ENCODE assay signal across 11 cellular contexts in genomic region chr10:49393301-49393700, GRCh38. TPM values are rescaled to one million over a fixed set of nuclear protein-coding genes. Genes with fewer than 3 reads are reported as not detected.
"Had no signal": no experiment of that assay in that cellular context is flagged by ENCODE, and none has a peak within 500 bp of the region (broad histone marks: within the 10 kb centered on the region; RNA-seq: fewer than 3 reads in every experiment).

No MANE protein-coding gene starts in this region.

- H3K27ac ChIP-seq: GM23248, HL-60 had no signal

- H3K9ac ChIP-seq: GM23248 had no signal

- ATAC-seq: HCT116 had no signal

- DNase-seq: GM23248, GOT3, HFFc6, KG1 had no signal

- H3K4me1 ChIP-seq: HAP-1 had no signal

- H3K36me3 ChIP-seq: HAP-1 had no signal

- H3K9me3 ChIP-seq: HAP-1 had no signal

- H2AFZ ChIP-seq: GM23248 had no signal

- H3K4me3 ChIP-seq: GM23248, HAP-1 had no signal

RNA-seq across cellular contexts. Expression of gene DRGX, which starts 2.6 kb away (rescaled TPM):
- total RNA-seq: GM23248, H4, H7, HT1080 had no signal
- polyA plus RNA-seq: IgD-negative memory B cell had no signal
